In genomic region chr11:104956528-104956927, GRCh38 we compare ENCODE assay signal across 23 cellular contexts. TPM values are rescaled to one million over a fixed set of nuclear protein-coding genes. Genes with fewer than 3 reads are reported as not detected.
DNase-seq lines count a peak whose midpoint lies in the region; ATAC-seq and TF ChIP-seq lines count a peak whose summit lies in the region.
"Had no signal": no experiment of that assay in that cellular context is flagged by ENCODE, and none has a peak within 500 bp of the region (broad histone marks: within the 10 kb centered on the region; RNA-seq: fewer than 3 reads in every experiment).

No MANE protein-coding gene starts in this region.

- H3K4me1 Mint-ChIP-seq in CD8-positive, alpha-beta memory T cell = peaks cover 77 to 89% (median 89%) of the 10 kb centered on the region in 3 donors
- H3K4me1 Mint-ChIP-seq in natural killer cell = peaks cover 63 to 64% of the 10 kb centered on the region in 2 donors
- peaks cover 17% of the 10 kb centered on the region for H3K4me1 Mint-ChIP-seq in T-helper 2 cell treated with Interferon-gamma antibody and Interleukin-4, amounts not matched to agents 5 μg/mL and 100 μg/mL, for 36 hours (ENCODE audit: low read depth)

- H3K27ac Mint-ChIP-seq in CD8-positive, alpha-beta memory T cell = peak overlapping the region in 3 of 8 donors; percentile 29 to 40 (median 32)
- peak overlapping the region; percentile 44 to 67 for H3K27ac Mint-ChIP-seq in natural killer cell
- H3K27ac Mint-ChIP-seq in T-helper 2 cell treated with Interferon-gamma antibody and Interleukin-4, amounts not matched to agents 5 μg/mL and 100 μg/mL, for 36 hours = no peak overlapping the region

- no peak overlapping the region for H3K4me3 ChIP-seq in CD8-positive, alpha-beta memory T cell (ENCODE audit: low read length)
- no peak overlapping the region for H3K4me3 ChIP-seq in fibroblast of pulmonary artery (replicated peaks; ENCODE audit: low read depth, low read length)
- H3K4me3 ChIP-seq: cardiac muscle cell, dorsolateral prefrontal cortex, HAP-1, Peyer's patch had no signal

- no peaks in the 10 kb centered on the region for H3K27me3 ChIP-seq in CD8-positive, alpha-beta memory T cell (ENCODE audit: insufficient read depth, low read length, poor library complexity, severe bottlenecking)
- H3K27me3 ChIP-seq: cardiac muscle cell, dorsolateral prefrontal cortex, Peyer's patch had no signal

- H3K4me1 ChIP-seq in CD8-positive, alpha-beta memory T cell (ENCODE audit: insufficient read depth, low read length) = peaks cover 38% of the 10 kb centered on the region
- H3K4me1 ChIP-seq: HAP-1, parathyroid adenoma, Peyer's patch had no signal

- CTCF ChIA-PET in CD8-positive, alpha-beta memory T cell (lab: Charles Lee) = interaction anchor here (2.1 kb wide), 1 partner anchor 10 kb away, joined by 6 read pairs; no protein-coding TSS in a partner anchor

- H3K36me3 ChIP-seq in CD8-positive, alpha-beta memory T cell (ENCODE audit: insufficient read depth, low read length) = peaks cover 14% of the 10 kb centered on the region
- H3K36me3 ChIP-seq: cardiac muscle cell, HAP-1 had no signal

- intact Hi-C loops in natural killer cell (cut with micrococcal nuclease) = no loop called here

- H3K27me3 Mint-ChIP-seq in CD8-positive, alpha-beta memory T cell = no peaks in the 10 kb centered on the region
- no peaks in the 10 kb centered on the region for H3K27me3 Mint-ChIP-seq in natural killer cell (ENCODE audit: low read depth in 2 of 2)
- H3K27me3 Mint-ChIP-seq in T-helper 2 cell treated with Interferon-gamma antibody and Interleukin-4, amounts not matched to agents 5 μg/mL and 100 μg/mL, for 36 hours (ENCODE audit: low read depth) = no peaks in the 10 kb centered on the region

- peaks cover 10 to 62% (median 28%) of the 10 kb centered on the region in 3 donors for H3K36me3 Mint-ChIP-seq in CD8-positive, alpha-beta memory T cell
- H3K36me3 Mint-ChIP-seq in natural killer cell = peaks cover 10% of the 10 kb centered on the region
- H3K36me3 Mint-ChIP-seq in T-helper 2 cell treated with Interferon-gamma antibody and Interleukin-4, amounts not matched to agents 5 μg/mL and 100 μg/mL, for 36 hours (ENCODE audit: low read depth) = peaks cover 49% of the 10 kb centered on the region

- DNase-seq in CD8-positive, alpha-beta memory T cell = no peak
- peak; percentile 39 for DNase-seq in NCI-H226
- peak; percentile 21 for DNase-seq in fibroblast of pulmonary artery (ENCODE audit: low read depth)
- no peak for DNase-seq in natural killer cell
- no peak for DNase-seq in H4 (ENCODE audit: low spot score)
- DNase-seq in T-helper 2 cell treated with Interferon-gamma antibody and Interleukin-4, amounts not matched to agents 5 μg/mL and 100 μg/mL, for 36 hours (ENCODE audit: low spot score) = no peak
- no peak for DNase-seq in NCI-H2107 (lab: John Stamatoyannopoulos, UW)
- DNase-seq: activated CD4-positive, alpha-beta T cell treated with anti-CD3 and anti-CD28 coated beads, Interleukin-2, amount 50 U/mL, for 1 hour; activated T-cell treated with anti-CD3 and anti-CD28 coated beads, Interleukin-2, amount 50 U/mL, for 48 hours; DMS 273 treated with DMSO at 0.1 percent for 48 hours; dorsolateral prefrontal cortex; Karpas-422; NCI-H1417 treated with DMSO at 0.1 percent for 48 hours; NCI-H82; Peyer's patch; stimulated activated CD4-positive, alpha-beta T cell treated with anti-CD3 and anti-CD28 coated beads, Interleukin-4, amount 100 ng/mL, for 24 hours had no signal

- ATAC-seq in natural killer cell (peak in 1 of 3 donors; percentile 26), HG03457 (IDR thresholded peaks at IDR 0.05; ENCODE audit: unreplicated experiment) (no peak)
- ATAC-seq: SK-N-SH treated with all-trans-retinoic acid at 6 μM for 48 hours had no signal

- POLR2A ChIA-PET in CD8-positive, alpha-beta memory T cell (lab: Charles Lee) = no interaction called here

- no peaks in the 10 kb centered on the region for H3K9me3 ChIP-seq in CD8-positive, alpha-beta memory T cell (ENCODE audit: low read length)
- H3K9me3 ChIP-seq: HAP-1, Peyer's patch had no signal

- H3K4me3 Mint-ChIP-seq in CD8-positive, alpha-beta memory T cell = peak overlapping the region in 4 of 7 donors; percentile 7 to 30 (median 16)
- peak overlapping the region; percentile 52 for H3K4me3 Mint-ChIP-seq in natural killer cell
- H3K4me3 Mint-ChIP-seq in T-helper 2 cell treated with Interferon-gamma antibody and Interleukin-4, amounts not matched to agents 5 μg/mL and 100 μg/mL, for 36 hours = no peak overlapping the region

- TF ChIP-seq CTCF in fibroblast of pulmonary artery (IDR thresholded peaks at IDR 0.05; ENCODE audit: low read length, missing control alignments) (no peak), natural killer cell (IDR thresholded peaks at IDR 0.05) (no peak)

- H3K9me3 Mint-ChIP-seq in CD8-positive, alpha-beta memory T cell = no peaks in the 10 kb centered on the region
- no peaks in the 10 kb centered on the region for H3K9me3 Mint-ChIP-seq in natural killer cell
- peaks cover 3% of the 10 kb centered on the region for H3K9me3 Mint-ChIP-seq in T-helper 2 cell treated with Interferon-gamma antibody and Interleukin-4, amounts not matched to agents 5 μg/mL and 100 μg/mL, for 36 hours

- H3K27ac ChIP-seq in CD8-positive, alpha-beta memory T cell (ENCODE audit: low read depth, low read length) = no peak overlapping the region
- H3K27ac ChIP-seq: cardiac muscle cell, dorsolateral prefrontal cortex, parathyroid adenoma, Peyer's patch had no signal

RNA-seq across cellular contexts. Expression of gene CASP4, which starts 11.8 kb away (rescaled TPM):
- total RNA-seq in CD8-positive, alpha-beta memory T cell = 10 to 100 TPM; 41.9 to 48.8 TPM
- polyA plus RNA-seq in CD8-positive, alpha-beta memory T cell = 125 TPM
- 100 to 1,000 TPM; 132 to 156 (median 149) TPM for total RNA-seq in natural killer cell
- 264 and 319 TPM in 2 replicates for total RNA-seq in H4 (2014; rRNA removed; shearing (Covaris generic))
- total RNA-seq: cardiac muscle cell had no signal

RNA-seq across cellular contexts. Expression of gene CASP12, which starts 58.3 kb away (rescaled TPM):
- not detected for total RNA-seq in CD8-positive, alpha-beta memory T cell
- not detected for polyA plus RNA-seq in CD8-positive, alpha-beta memory T cell
- total RNA-seq in natural killer cell = not detected
- total RNA-seq in H4 (2014; rRNA removed; shearing (Covaris generic)) = 0.04 TPM in 1 of 2 replicates, not detected in the other
- total RNA-seq: cardiac muscle cell, kidney epithelial cell, temporal lobe had no signal

Comparison
In these comparisons a context has a peak if more than half of its experiments do, and no peak if none do; other contexts are left out.
1. DNase-seq: peak in NCI-H226 (single experiment) and fibroblast of pulmonary artery (single experiment); none in CD8-positive, alpha-beta memory T cell (0 of 5), natural killer cell (single experiment), H4 (single experiment), T-helper 2 cell treated with Interferon-gamma antibody and Interleukin-4, amounts not matched to agents 5 μg/mL and 100 μg/mL, for 36 hours (single experiment) and NCI-H2107 (single experiment).